ENCODE assay signal across 19 cellular contexts in genomic region chr12:67223225-67223624, GRCh38.
"Had no signal": no experiment of that assay in that cellular context is flagged by ENCODE, and none has a peak within 500 bp of the region (broad histone marks: within the 10 kb centered on the region; RNA-seq: fewer than 3 reads in every experiment).

No MANE protein-coding gene starts in this region.

- ATAC-seq: activated CD8-positive, alpha-beta memory T cell treated with anti-CD3 and anti-CD28 coated beads, Interleukin-2, amount 10 ng/mL, durations not matched to agents 7 days and 5 days; activated naive CD8-positive, alpha-beta T cell treated with anti-CD3 and anti-CD28 coated beads, Interleukin-2, amount 50 U/mL, for 24 hours; left ventricle myocardium superior; stimulated activated memory B cell treated with anti-CD40 and anti-IgM and Interleukin-4, amounts not matched to agents 10 μg/mL and 1 μg/mL and 100 μg/mL, for 72 hours had no signal

- H3K4me3 Mint-ChIP-seq: activated CD8-positive, alpha-beta memory T cell treated with anti-CD3 and anti-CD28 coated beads, Interleukin-2, amount 10 ng/mL, durations not matched to agents 7 days and 5 days; activated naive CD4-positive, alpha-beta T cell treated with anti-CD3 and anti-CD28 coated beads for 36 hours; activated naive CD8-positive, alpha-beta T cell treated with anti-CD3 and anti-CD28 coated beads, Interleukin-2, amount 50 U/mL, for 24 hours; nephron; stimulated activated memory B cell treated with anti-CD40 and anti-IgM and Interleukin-4, amounts not matched to agents 10 μg/mL and 1 μg/mL and 100 μg/mL, for 72 hours had no signal

- H3K4me1 Mint-ChIP-seq: activated CD8-positive, alpha-beta memory T cell treated with anti-CD3 and anti-CD28 coated beads, Interleukin-2, amount 10 ng/mL, durations not matched to agents 7 days and 5 days; activated naive CD8-positive, alpha-beta T cell treated with anti-CD3 and anti-CD28 coated beads, Interleukin-2, amount 50 U/mL, for 24 hours had no signal

- H3K9me3 Mint-ChIP-seq: activated T-helper 2 cell treated with anti-CD3 and anti-CD28 coated beads, Interferon-gamma antibody, Interleukin-2, Interleukin-4, amounts not matched to agents 10 μg/mL and 5 μg/mL and 100 μg/mL, durations not matched to agents 14 hours and 24 hours and 36 hours; stimulated activated memory B cell treated with anti-CD40 and anti-IgM and Interleukin-4, amounts not matched to agents 10 μg/mL and 1 μg/mL and 100 μg/mL, for 72 hours had no signal

- H3K27ac ChIP-seq: breast epithelium, thyroid gland had no signal

- DNase-seq: activated CD4-positive, alpha-beta T cell treated with anti-CD3 and anti-CD28 coated beads, Interleukin-2, amount 50 U/mL, for 4 hours; activated CD4-positive, CD25-positive, alpha-beta regulatory T cell treated with anti-CD3 and anti-CD28 coated beads, Interleukin-2, amount 50 U/mL, for 72 hours; activated CD8-positive, alpha-beta memory T cell treated with anti-CD3 and anti-CD28 coated beads, Interleukin-2, amount 10 ng/mL, durations not matched to agents 7 days and 5 days; activated naive CD4-positive, alpha-beta T cell treated with anti-CD3 and anti-CD28 coated beads for 36 hours; activated naive CD8-positive, alpha-beta T cell treated with anti-CD3 and anti-CD28 coated beads, Interleukin-2, amount 50 U/mL, for 24 hours; activated T-cell treated with anti-CD3 and anti-CD28 coated beads, Interleukin-2, amount 50 U/mL, for 1 hour; aorta; cerebellar nuclear complex; effector CD8-positive, alpha-beta T cell; foreskin fibroblast; hippocampal formation; left ventricle myocardium superior; mesendoderm; T-helper 9 cell had no signal

- H3K27me3 ChIP-seq: breast epithelium, thyroid gland had no signal

- H3K27ac Mint-ChIP-seq: activated CD8-positive, alpha-beta memory T cell treated with anti-CD3 and anti-CD28 coated beads, Interleukin-2, amount 10 ng/mL, durations not matched to agents 7 days and 5 days; activated naive CD4-positive, alpha-beta T cell treated with anti-CD3 and anti-CD28 coated beads for 36 hours; activated naive CD8-positive, alpha-beta T cell treated with anti-CD3 and anti-CD28 coated beads, Interleukin-2, amount 50 U/mL, for 24 hours; activated T-helper 2 cell treated with anti-CD3 and anti-CD28 coated beads, Interferon-gamma antibody, Interleukin-2, Interleukin-4, amounts not matched to agents 10 μg/mL and 5 μg/mL and 100 μg/mL, durations not matched to agents 14 hours and 24 hours and 36 hours; nephron; stimulated activated memory B cell treated with anti-CD40 and anti-IgM and Interleukin-4, amounts not matched to agents 10 μg/mL and 1 μg/mL and 100 μg/mL, for 72 hours had no signal

- H3K9me3 ChIP-seq: breast epithelium, thyroid gland had no signal

- H3K4me3 ChIP-seq: breast epithelium, thyroid gland had no signal

- H3K36me3 ChIP-seq: breast epithelium, thyroid gland had no signal

- H3K4me1 ChIP-seq: breast epithelium, thyroid gland had no signal

- H3K36me3 Mint-ChIP-seq: activated CD8-positive, alpha-beta memory T cell treated with anti-CD3 and anti-CD28 coated beads, Interleukin-2, amount 10 ng/mL, durations not matched to agents 7 days and 5 days; stimulated activated memory B cell treated with anti-CD40 and anti-IgM and Interleukin-4, amounts not matched to agents 10 μg/mL and 1 μg/mL and 100 μg/mL, for 72 hours had no signal

- H3K27me3 Mint-ChIP-seq: activated CD8-positive, alpha-beta memory T cell treated with anti-CD3 and anti-CD28 coated beads, Interleukin-2, amount 10 ng/mL, durations not matched to agents 7 days and 5 days; activated naive CD8-positive, alpha-beta T cell treated with anti-CD3 and anti-CD28 coated beads, Interleukin-2, amount 50 U/mL, for 24 hours; stimulated activated memory B cell treated with anti-CD40 and anti-IgM and Interleukin-4, amounts not matched to agents 10 μg/mL and 1 μg/mL and 100 μg/mL, for 72 hours had no signal
